In the genomic region with DNA sequence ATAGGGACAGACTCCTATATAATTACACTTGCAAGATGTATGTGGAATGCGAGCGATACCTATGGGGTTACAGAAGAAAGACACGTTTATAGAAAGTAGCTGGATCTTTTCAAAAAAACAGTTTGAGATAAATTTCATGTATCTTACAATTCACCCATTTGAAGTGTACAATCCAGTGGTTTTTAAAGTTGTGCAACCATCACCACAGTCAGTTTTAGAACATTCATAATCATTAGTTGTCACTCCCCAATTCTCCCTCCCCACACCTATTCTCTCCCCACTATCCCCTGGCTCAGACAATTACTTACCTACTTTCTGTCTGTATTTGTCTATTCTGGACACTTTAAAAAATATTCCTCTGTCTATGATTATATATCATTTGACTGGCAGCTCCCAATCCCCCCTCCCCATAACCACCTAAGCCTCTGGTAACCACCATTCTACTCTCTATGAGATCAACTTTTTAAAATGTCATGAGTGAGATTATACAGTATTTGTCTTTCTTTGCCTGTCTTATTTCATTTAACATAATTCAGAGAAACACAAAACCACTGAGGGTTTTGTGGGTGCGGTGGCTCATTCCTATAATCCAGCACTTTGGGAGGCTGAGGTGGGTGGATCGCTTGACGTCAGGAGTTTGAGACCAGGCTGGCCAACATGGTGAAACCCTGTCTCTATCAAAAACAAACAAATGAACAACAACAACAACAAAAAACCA, we compare ENCODE assay signal across 28 cellular contexts. TPM values are rescaled to one million over a fixed set of nuclear protein-coding genes. Genes with fewer than 3 reads are reported as not detected.
DNase-seq lines count a peak whose midpoint lies in the region; ATAC-seq and TF ChIP-seq lines count a peak whose summit lies in the region.
"Had no signal": no experiment of that assay in that cellular context is flagged by ENCODE, and none has a peak within 500 bp of the region (broad histone marks: within the 10 kb centered on the region; RNA-seq: fewer than 3 reads in every experiment).

No MANE protein-coding gene starts in this region.

- H3K27ac ChIP-seq in smooth muscle cell (ENCODE audit: low read depth) (no peak overlapping the region), sigmoid colon (no peak overlapping the region), upper lobe of left lung (no peak overlapping the region)
- H3K27ac ChIP-seq: epithelial cell of prostate, heart left ventricle, HL-60, RWPE1, SK-N-MC, spleen, tibial artery, WERI-Rb-1 had no signal

- H3K27me3 ChIP-seq in smooth muscle cell (ENCODE audit: low read depth) (no peaks in the 10 kb centered on the region), sigmoid colon (no peaks in the 10 kb centered on the region), upper lobe of left lung (no peaks in the 10 kb centered on the region)
- H3K27me3 ChIP-seq: heart left ventricle, spleen, tibial artery had no signal

- H3K9me3 ChIP-seq in smooth muscle cell (replicated peaks; ENCODE audit: low read depth) (no peaks in the 10 kb centered on the region), sigmoid colon (no peaks in the 10 kb centered on the region), upper lobe of left lung (no peaks in the 10 kb centered on the region)
- H3K9me3 ChIP-seq: HAP-1, heart left ventricle, spleen, tibial artery had no signal

- peaks cover 18 to 69% of the 10 kb centered on the region in 2 donors for H3K36me3 Mint-ChIP-seq in activated naive CD4-positive, alpha-beta T cell treated with anti-CD3 and anti-CD28 coated beads, Interleukin-2, amount 50 U/mL, for 72 hours
- peaks cover 5% of the 10 kb centered on the region for H3K36me3 Mint-ChIP-seq in central memory CD8-positive, alpha-beta T cell (ENCODE audit: insufficient read depth)

- H3K4me3 ChIP-seq in NB4 (ENCODE audit: low read depth, low read length) = no peak overlapping the region
- no peak overlapping the region for H3K4me3 ChIP-seq in smooth muscle cell
- H3K4me3 ChIP-seq in sigmoid colon = no peak overlapping the region
- no peak overlapping the region for H3K4me3 ChIP-seq in upper lobe of left lung
- H3K4me3 ChIP-seq: HAP-1, heart left ventricle, SK-N-MC, spleen, tibial artery had no signal

- H3K4me3 Mint-ChIP-seq in central memory CD8-positive, alpha-beta T cell = no peak overlapping the region
- H3K4me3 Mint-ChIP-seq: CD4-positive, alpha-beta memory T cell; naive B cell; stimulated activated naive CD8-positive, alpha-beta T cell treated with anti-CD3 and anti-CD28 coated beads, Interleukin-15, Interleukin-2, amounts not matched to agents 100 ng/mL and 50 ng/mL, for 24 hours had no signal

- H4K20me1 ChIP-seq in smooth muscle cell (ENCODE audit: low read depth) = peaks cover 100% of the 10 kb centered on the region

- no peak for TF ChIP-seq EP300 in sigmoid colon (IDR thresholded peaks at IDR 0.05)
- TF ChIP-seq EP300 in upper lobe of left lung (IDR thresholded peaks at IDR 0.05) = no peak

- H3K36me3 ChIP-seq in smooth muscle cell (ENCODE audit: low read depth) (no peaks in the 10 kb centered on the region), sigmoid colon (no peaks in the 10 kb centered on the region), upper lobe of left lung (no peaks in the 10 kb centered on the region)
- H3K36me3 ChIP-seq: HAP-1, heart left ventricle, tibial artery, WERI-Rb-1 had no signal

- TF ChIP-seq CTCF in NB4 (IDR thresholded peaks at IDR 0.05; ENCODE audit: low read depth, low read length) (no peak), smooth muscle cell (IDR thresholded peaks at IDR 0.05; ENCODE audit: borderline replicate concordance, insufficient read depth, poor library complexity, severe bottlenecking) (no peak), sigmoid colon (IDR thresholded peaks at IDR 0.05) (no peak), upper lobe of left lung (IDR thresholded peaks at IDR 0.05) (no peak)

- DNase-seq in activated naive CD4-positive, alpha-beta T cell treated with anti-CD3 and anti-CD28 coated beads, Interleukin-2, amount 50 U/mL, for 72 hours (ENCODE audit: low spot score in 2 of 2) = no peak
- no peak for DNase-seq in activated naive CD4-positive, alpha-beta T cell (lab: John Stamatoyannopoulos, UW)
- peak; percentile 22 for DNase-seq in NB4 (ENCODE audit: low read depth)
- no peak for DNase-seq in central memory CD8-positive, alpha-beta T cell (ENCODE audit: low spot score in 2 of 2)
- no peak for DNase-seq in smooth muscle cell (lab: John Stamatoyannopoulos, UW; ENCODE audit: unreplicated experiment)
- no peak for DNase-seq in sigmoid colon
- no peak for DNase-seq in upper lobe of left lung
- no peak for DNase-seq in Right ventricle myocardium superior
- DNase-seq: activated CD4-positive, alpha-beta T cell treated with anti-CD3 and anti-CD28 coated beads, Interleukin-2, amount 50 U/mL, for 48 hours; activated naive CD4-positive, alpha-beta T cell treated with anti-CD3 and anti-CD28 coated beads, Interleukin-2, amount 50 U/mL, for 16 hours; CD4-positive, alpha-beta memory T cell; DMS 273 treated with DMSO at 0.1 percent for 48 hours; heart left ventricle; left cardiac atrium; mesendoderm; naive B cell; NCI-H1417; NCI-H82; spleen; stimulated activated CD4-positive, alpha-beta T cell treated with anti-CD3 and anti-CD28 coated beads, Interleukin-2, amount 100 ng/mL, for 48 hours; tibial artery; WERI-Rb-1 had no signal

- 60% methylated on average over 6 of the region's 6 CpGs for WGBS in smooth muscle cell (ENCODE audit: low lambda C conversion rate)
- whole genome bisulfite sequencing in sigmoid colon, 2 donors = 92 to 96% methylated on average over 6 of the region's 6 CpGs
- 92 to 95% methylated on average over 6 of the region's 6 CpGs for WGBS in upper lobe of left lung, 2 donors

- intact Hi-C loops in sigmoid colon (cut with DNase I) = no loop called here
- intact Hi-C loops in Right ventricle myocardium superior (cut with DNase I) = no loop called here

- peak overlapping the region; percentile 56 to 67 for H3K27ac Mint-ChIP-seq in activated naive CD4-positive, alpha-beta T cell treated with anti-CD3 and anti-CD28 coated beads, Interleukin-2, amount 50 U/mL, for 72 hours
- H3K27ac Mint-ChIP-seq in central memory CD8-positive, alpha-beta T cell (ENCODE audit: low read depth) = peak overlapping the region; percentile 11
- H3K27ac Mint-ChIP-seq: stimulated activated naive CD8-positive, alpha-beta T cell treated with anti-CD3 and anti-CD28 coated beads, Interleukin-15, Interleukin-2, amounts not matched to agents 100 ng/mL and 50 ng/mL, for 24 hours had no signal

- no peaks in the 10 kb centered on the region for H3K27me3 Mint-ChIP-seq in central memory CD8-positive, alpha-beta T cell
- H3K27me3 Mint-ChIP-seq: CD4-positive, alpha-beta memory T cell; naive B cell; stimulated activated naive CD8-positive, alpha-beta T cell treated with anti-CD3 and anti-CD28 coated beads, Interleukin-15, Interleukin-2, amounts not matched to agents 100 ng/mL and 50 ng/mL, for 24 hours had no signal

- peaks cover 70% of the 10 kb centered on the region for H3K4me1 Mint-ChIP-seq in central memory CD8-positive, alpha-beta T cell

- H3K9ac ChIP-seq in smooth muscle cell (ENCODE audit: low read depth) = no peak overlapping the region

- H3K9me3 Mint-ChIP-seq in activated naive CD4-positive, alpha-beta T cell treated with anti-CD3 and anti-CD28 coated beads, Interleukin-2, amount 50 U/mL, for 72 hours = peaks cover 3 to 10% of the 10 kb centered on the region in 2 donors
- H3K9me3 Mint-ChIP-seq in central memory CD8-positive, alpha-beta T cell = no peaks in the 10 kb centered on the region
- H3K9me3 Mint-ChIP-seq: naive B cell; stimulated activated naive CD8-positive, alpha-beta T cell treated with anti-CD3 and anti-CD28 coated beads, Interleukin-15, Interleukin-2, amounts not matched to agents 100 ng/mL and 50 ng/mL, for 24 hours had no signal

- no peak for TF ChIP-seq POLR2A in NB4 (IDR thresholded peaks at IDR 0.05; ENCODE audit: extremely low read depth, insufficient read length)
- no peak for TF ChIP-seq POLR2A in sigmoid colon (IDR thresholded peaks at IDR 0.05)
- TF ChIP-seq POLR2A in upper lobe of left lung (IDR thresholded peaks at IDR 0.05) = no peak

- no peaks in the 10 kb centered on the region for H3F3A ChIP-seq in smooth muscle cell (ENCODE audit: low read depth)

- no peak overlapping the region for H2AFZ ChIP-seq in smooth muscle cell (ENCODE audit: low read depth)

- H3K4me2 ChIP-seq in smooth muscle cell = peak overlapping the region; percentile 28

- peaks cover 33% of the 10 kb centered on the region for H3K79me2 ChIP-seq in smooth muscle cell (ENCODE audit: low read depth)

- H3K4me1 ChIP-seq in smooth muscle cell (ENCODE audit: low read depth) = peaks cover 18% of the 10 kb centered on the region
- H3K4me1 ChIP-seq in sigmoid colon = peaks cover 0 to 35% (median 24%) of the 10 kb centered on the region in 4 donors
- H3K4me1 ChIP-seq in upper lobe of left lung = peaks cover 0 to 9% (median 4%) of the 10 kb centered on the region in 4 donors

- ATAC-seq in activated naive CD4-positive, alpha-beta T cell treated with anti-CD3 and anti-CD28 coated beads, Interleukin-2, amount 50 U/mL, for 72 hours = peak in 1 of 2 donors; percentile 61
- ATAC-seq in central memory CD8-positive, alpha-beta T cell (replicated peaks; ENCODE audit: extremely low read depth, poor library complexity, severe bottlenecking) = no peak
- ATAC-seq in upper lobe of left lung (ENCODE audit: low FRiP score in 2 of 2) (no peak), Right ventricle myocardium superior (ENCODE audit: poor library complexity) (no peak)
- ATAC-seq: heart left ventricle, left cardiac atrium had no signal

RNA-seq across cellular contexts. Expression of a gene that starts 39.1 kb away (rescaled TPM):
- total RNA-seq in activated naive CD4-positive, alpha-beta T cell treated with anti-CD3 and anti-CD28 coated beads, Interleukin-2, amount 50 U/mL, for 72 hours = 100 to 1,000 TPM; 114 to 146 TPM
- total RNA-seq in smooth muscle cell (44.5 and 47.8 TPM in 2 replicates), sigmoid colon (10 to 100 TPM; 41.0 to 95.8 (median 70.7) TPM), upper lobe of left lung (10 to 100 TPM; 25.0 to 54.6 (median 41.6) TPM), Right ventricle myocardium superior (74.4 TPM)
- polyA plus RNA-seq in smooth muscle cell (142 and 152 TPM in 2 replicates), sigmoid colon (100 to 1,000 TPM in 1 of 3 donors, 10 to 100 TPM in 2; 60.0 to 118 (median 88.3) TPM)

RNA-seq across cellular contexts. Expression of a gene that starts 39.1 kb away (rescaled TPM):
- total RNA-seq in activated naive CD4-positive, alpha-beta T cell treated with anti-CD3 and anti-CD28 coated beads, Interleukin-2, amount 50 U/mL, for 72 hours = 10 to 100 TPM; 35.8 to 77.1 TPM
- total RNA-seq in smooth muscle cell = 24.5 and 24.6 TPM in 2 replicates
- polyA plus RNA-seq in smooth muscle cell = 2.0 and 3.2 TPM in 2 replicates
- 10 to 100 TPM; 20.6 to 41.8 (median 22.7) TPM for total RNA-seq in sigmoid colon
- polyA plus RNA-seq in sigmoid colon = 1 to 10 TPM in 2 of 3 donors, under 1 TPM in 1; 0.60 to 3.6 (median 1.2) TPM
- 10 to 100 TPM; 12.1 to 40.8 (median 13.7) TPM for total RNA-seq in upper lobe of left lung
- total RNA-seq in Right ventricle myocardium superior = 5.1 TPM
